30 cellular contexts compared by ENCODE assay signal in the genomic region with DNA sequence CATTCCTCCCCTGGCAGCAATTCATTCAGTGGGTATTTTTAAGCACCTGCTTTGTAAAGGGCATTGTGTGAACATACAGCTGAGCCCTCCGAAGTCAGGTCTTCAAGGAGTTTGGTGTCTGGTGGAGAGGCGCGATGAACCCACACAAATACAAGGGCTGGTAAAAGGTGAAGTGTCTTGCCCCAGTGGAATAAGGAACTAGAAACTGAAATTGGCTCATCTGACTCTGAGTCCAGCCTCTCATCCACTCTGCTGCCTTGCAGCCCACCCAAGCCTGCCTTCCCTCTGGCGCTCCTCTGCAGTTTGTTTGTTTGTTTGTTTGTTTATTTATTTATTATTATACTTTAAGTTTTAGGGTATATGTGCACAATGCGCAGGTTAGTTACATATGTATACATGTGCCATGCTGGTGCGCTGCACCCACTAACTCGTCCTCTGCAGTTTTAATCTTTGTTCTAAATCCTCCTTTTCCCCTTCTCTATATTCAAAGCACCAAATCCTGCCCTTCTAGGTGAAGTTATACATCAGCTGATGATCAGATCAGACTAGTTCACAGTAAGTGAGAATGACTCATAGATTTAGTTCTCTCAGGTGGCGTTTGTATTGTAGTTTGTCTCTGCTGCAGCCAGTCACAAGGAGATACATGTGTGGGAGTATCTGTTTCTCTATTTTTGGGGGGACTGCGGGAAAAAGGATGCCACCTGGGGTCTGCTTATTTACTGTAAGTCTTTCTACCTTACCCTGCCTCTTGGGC.
"Had no signal": no experiment of that assay in that cellular context is flagged by ENCODE, and none has a peak within 500 bp of the region (broad histone marks: within the 10 kb centered on the region; RNA-seq: fewer than 3 reads in every experiment).

No MANE protein-coding gene starts in this region.

- H3K27me3 Mint-ChIP-seq: activated naive CD4-positive, alpha-beta T cell treated with anti-CD3 and anti-CD28 coated beads, Interleukin-2, amount 10 ng/mL, durations not matched to agents 7 days and 5 days; brain; stimulated activated memory B cell treated with anti-CD40 and anti-IgM and Interleukin-4, amounts not matched to agents 10 μg/mL and 1 μg/mL and 100 μg/mL, for 72 hours had no signal

- DNase-seq: activated CD4-positive, alpha-beta T cell treated with anti-CD3 and anti-CD28 coated beads for 4 hours; activated CD4-positive, alpha-beta T cell treated with anti-CD3 and anti-CD28 coated beads, Interleukin-2, amount 50 U/mL, for 48 hours; activated CD8-positive, alpha-beta memory T cell treated with anti-CD3 and anti-CD28 coated beads for 24 hours; activated CD8-positive, alpha-beta memory T cell treated with anti-CD3 and anti-CD28 coated beads, Interleukin-2, amount 50 U/mL, for 4 hours; activated gamma-delta T cell; activated naive CD4-positive, alpha-beta T cell treated with anti-CD3 and anti-CD28 coated beads, Interleukin-2, amount 10 ng/mL, durations not matched to agents 7 days and 5 days; activated naive CD8-positive, alpha-beta T cell treated with anti-CD3 and anti-CD28 coated beads, Interleukin-2, amount 10 ng/mL, durations not matched to agents 7 days and 5 days; activated T-cell treated with anti-CD3 and anti-CD28 coated beads, Interleukin-2, amount 50 U/mL, for 24 hours; cortex of kidney; effector memory CD8-positive, alpha-beta T cell; erythroblast; heart left ventricle; hypothalamus; immature natural killer cell; kidney; naive thymus-derived CD4-positive, alpha-beta T cell; nucleus accumbens; pancreas; sigmoid colon; small intestine; stimulated activated CD4-positive, alpha-beta T cell treated with anti-CD3 and anti-CD28 coated beads, Interleukin-4, amount 100 ng/mL, for 4 hours; stimulated activated CD8-positive, alpha-beta memory T cell treated with anti-CD3 and anti-CD28 coated beads, Interleukin-4, amount 100 ng/mL, for 48 hours; stimulated activated naive CD8-positive, alpha-beta T cell treated with anti-CD3 and anti-CD28 coated beads, Interleukin-15, amount 100 ng/mL, for 72 hours; substantia nigra; thyroid gland; upper lobe of right lung had no signal

- H3K36me3 Mint-ChIP-seq: activated naive CD4-positive, alpha-beta T cell treated with anti-CD3 and anti-CD28 coated beads, Interleukin-2, amount 10 ng/mL, durations not matched to agents 7 days and 5 days; activated naive CD8-positive, alpha-beta T cell treated with anti-CD3 and anti-CD28 coated beads, Interleukin-2, amount 10 ng/mL, durations not matched to agents 7 days and 5 days; immature natural killer cell; mesothelial cell of epicardium; naive thymus-derived CD4-positive, alpha-beta T cell; stimulated activated memory B cell treated with anti-CD40 and anti-IgM and Interleukin-4, amounts not matched to agents 10 μg/mL and 1 μg/mL and 100 μg/mL, for 72 hours had no signal

- H3K27ac Mint-ChIP-seq: activated naive CD4-positive, alpha-beta T cell treated with anti-CD3 and anti-CD28 coated beads, Interleukin-2, amount 10 ng/mL, durations not matched to agents 7 days and 5 days; activated naive CD8-positive, alpha-beta T cell treated with anti-CD3 and anti-CD28 coated beads, Interleukin-2, amount 10 ng/mL, durations not matched to agents 7 days and 5 days; activated T-cell treated with anti-CD3 and anti-CD28 coated beads, Interleukin-2, amount 50 U/mL, for 24 hours; effector memory CD8-positive, alpha-beta T cell; immature natural killer cell; mesothelial cell of epicardium; naive thymus-derived CD4-positive, alpha-beta T cell; stimulated activated memory B cell treated with anti-CD40 and anti-IgM and Interleukin-4, amounts not matched to agents 10 μg/mL and 1 μg/mL and 100 μg/mL, for 72 hours; stimulated activated naive CD8-positive, alpha-beta T cell treated with anti-CD3 and anti-CD28 coated beads, Interleukin-15, amount 100 ng/mL, for 72 hours had no signal

- H3K9me3 Mint-ChIP-seq: activated naive CD4-positive, alpha-beta T cell treated with anti-CD3 and anti-CD28 coated beads, Interleukin-2, amount 10 ng/mL, durations not matched to agents 7 days and 5 days; activated naive CD8-positive, alpha-beta T cell treated with anti-CD3 and anti-CD28 coated beads, Interleukin-2, amount 10 ng/mL, durations not matched to agents 7 days and 5 days; activated T-cell treated with anti-CD3 and anti-CD28 coated beads, Interleukin-2, amount 50 U/mL, for 24 hours; brain; effector memory CD8-positive, alpha-beta T cell; mesothelial cell of epicardium; naive thymus-derived CD4-positive, alpha-beta T cell; neural crest cell; stimulated activated memory B cell treated with anti-CD40 and anti-IgM and Interleukin-4, amounts not matched to agents 10 μg/mL and 1 μg/mL and 100 μg/mL, for 72 hours; stimulated activated naive CD8-positive, alpha-beta T cell treated with anti-CD3 and anti-CD28 coated beads, Interleukin-15, amount 100 ng/mL, for 72 hours had no signal

- H3K4me1 Mint-ChIP-seq: activated naive CD4-positive, alpha-beta T cell treated with anti-CD3 and anti-CD28 coated beads, Interleukin-2, amount 10 ng/mL, durations not matched to agents 7 days and 5 days; activated naive CD8-positive, alpha-beta T cell treated with anti-CD3 and anti-CD28 coated beads, Interleukin-2, amount 10 ng/mL, durations not matched to agents 7 days and 5 days; immature natural killer cell; naive thymus-derived CD4-positive, alpha-beta T cell; stimulated activated memory B cell treated with anti-CD40 and anti-IgM and Interleukin-4, amounts not matched to agents 10 μg/mL and 1 μg/mL and 100 μg/mL, for 72 hours; stimulated activated naive CD8-positive, alpha-beta T cell treated with anti-CD3 and anti-CD28 coated beads, Interleukin-15, amount 100 ng/mL, for 72 hours had no signal

- H3K4me3 Mint-ChIP-seq: activated naive CD4-positive, alpha-beta T cell treated with anti-CD3 and anti-CD28 coated beads, Interleukin-2, amount 10 ng/mL, durations not matched to agents 7 days and 5 days; activated naive CD8-positive, alpha-beta T cell treated with anti-CD3 and anti-CD28 coated beads, Interleukin-2, amount 10 ng/mL, durations not matched to agents 7 days and 5 days; activated T-cell treated with anti-CD3 and anti-CD28 coated beads, Interleukin-2, amount 50 U/mL, for 24 hours; brain; effector memory CD8-positive, alpha-beta T cell; immature natural killer cell; mesothelial cell of epicardium; naive thymus-derived CD4-positive, alpha-beta T cell; neural crest cell; stimulated activated memory B cell treated with anti-CD40 and anti-IgM and Interleukin-4, amounts not matched to agents 10 μg/mL and 1 μg/mL and 100 μg/mL, for 72 hours; stimulated activated naive CD8-positive, alpha-beta T cell treated with anti-CD3 and anti-CD28 coated beads, Interleukin-15, amount 100 ng/mL, for 72 hours had no signal
